In the genomic region with DNA sequence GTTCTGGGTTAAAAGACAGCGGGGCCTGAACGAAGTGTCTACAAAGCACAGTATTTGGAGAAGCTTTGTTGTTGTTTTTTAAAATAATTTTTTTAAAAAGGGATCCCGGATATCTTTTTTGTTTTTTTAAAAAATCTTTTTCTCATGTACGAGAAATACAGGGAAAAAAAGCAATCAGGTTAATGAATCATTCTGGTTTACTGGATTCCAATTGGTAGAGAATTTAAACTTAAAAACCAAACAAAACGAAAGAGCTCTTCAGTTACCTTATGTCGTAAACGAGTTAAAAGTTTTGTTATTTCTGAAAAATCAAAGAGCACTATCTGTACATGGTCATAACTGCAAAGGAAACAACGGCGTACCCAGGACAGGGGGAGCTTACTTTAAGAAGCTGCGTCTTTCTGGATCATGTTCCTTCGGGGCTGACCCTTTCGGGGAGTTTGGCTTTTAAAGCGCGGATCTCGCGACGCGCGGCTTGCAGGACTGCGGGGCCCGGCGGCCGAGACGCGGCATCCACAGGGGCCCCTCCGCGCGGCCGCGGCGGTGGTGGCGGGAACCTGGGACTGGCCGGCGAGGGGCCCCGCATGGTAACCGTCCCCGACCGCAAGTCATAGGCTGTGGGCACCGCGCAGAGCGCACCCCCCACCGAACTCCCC, we compare ENCODE assay signal across 8 cellular contexts. TPM values are rescaled to one million over a fixed set of nuclear protein-coding genes. Genes with fewer than 3 reads are reported as not detected.
DNase-seq lines count a peak whose midpoint lies in the region; ATAC-seq and TF ChIP-seq lines count a peak whose summit lies in the region.

No MANE protein-coding gene starts in this region.

- H3K27me3 ChIP-seq in KMS-11 (ENCODE audit: insufficient read depth, low read depth) (no peaks in the 10 kb centered on the region), body of pancreas (no peaks in the 10 kb centered on the region), iPS-20b (ENCODE audit: insufficient read depth, low read length) (peaks cover 55% of the 10 kb centered on the region)

- 3 to 9% methylated on average over 12 to 42 of the region's 42 CpGs for WGBS in body of pancreas, 2 donors

- no peak overlapping the region for H3K27ac ChIP-seq in KMS-11
- H3K27ac ChIP-seq in body of pancreas = peak overlapping the region; percentile 76 to 96 (median 84)
- H3K27ac ChIP-seq in iPS-20b (ENCODE audit: low read length) = no peak overlapping the region
- peak overlapping the region; percentile 57 to 96 (median 88) for H3K27ac ChIP-seq in skin epidermis

- intact Hi-C loops in body of pancreas (cut with DNase I) = no loop called here

- H4K20me1 ChIP-seq in KMS-11 (ENCODE audit: insufficient read depth) = no peaks in the 10 kb centered on the region

- ATAC-seq in body of pancreas (peak; percentile 54), GM18870 (IDR thresholded peaks at IDR 0.05; ENCODE audit: unreplicated experiment) (no peak)

- DNase-seq in NCI-H2227 (lab: John Stamatoyannopoulos, UW; ENCODE audit: unreplicated experiment) (peak; percentile 9), NCI-H2227 treated with DMSO at 0.1 percent for 48 hours (lab: John Stamatoyannopoulos, UW) (no peak), body of pancreas (peak in 1 of 4 donors; percentile 27), GM19240 (ENCODE audit: insufficient read length, low spot score) (no peak)

- TF ChIP-seq CTCF in KMS-11 (conservative IDR thresholded peaks at IDR 0.05; ENCODE audit: low read depth, low read length) (no peak), body of pancreas (IDR thresholded peaks at IDR 0.05) (no peak)

- H2AFZ ChIP-seq in KMS-11 (ENCODE audit: low read depth) = peak overlapping the region; percentile 30; the same call in 1 of the 2 replicates

- H3K79me2 ChIP-seq in KMS-11 (ENCODE audit: insufficient read depth, low read depth) = no peaks in the 10 kb centered on the region

- TF ChIP-seq POLR2A in body of pancreas (IDR thresholded peaks at IDR 0.05) = no peak

- H3K9me3 ChIP-seq in body of pancreas (no peaks in the 10 kb centered on the region), iPS-20b (ENCODE audit: insufficient read depth, low read depth, low read length) (no peaks in the 10 kb centered on the region)

- H3K4me1 ChIP-seq in KMS-11 (ENCODE audit: low read depth, poor library complexity, severe bottlenecking) = no peaks in the 10 kb centered on the region
- peaks cover 3% of the 10 kb centered on the region for H3K4me1 ChIP-seq in body of pancreas
- no peaks in the 10 kb centered on the region for H3K4me1 ChIP-seq in iPS-20b (ENCODE audit: insufficient read depth, low read length)

- H3K4me3 ChIP-seq in KMS-11 (IDR thresholded peaks at IDR 0.05; ENCODE audit: insufficient read depth, low read depth, low read length) (no peak overlapping the region), body of pancreas (peak overlapping the region; percentile 76 to 81), iPS-20b (ENCODE audit: low read length) (peak overlapping the region; percentile 81), skin epidermis (peak overlapping the region; percentile 63 to 84 (median 76))

- peak overlapping the region; percentile 57 for H3K4me2 ChIP-seq in KMS-11

- H3K36me3 ChIP-seq in KMS-11 (ENCODE audit: insufficient read depth) (no peaks in the 10 kb centered on the region), body of pancreas (replicated peaks in 1 of 2; ENCODE audit: insufficient read depth in 1 of 2, low read depth in 2 of 2) (no peaks in the 10 kb centered on the region), iPS-20b (ENCODE audit: insufficient read depth, low read depth, low read length) (no peaks in the 10 kb centered on the region)

- H3K9ac ChIP-seq in KMS-11 (no peak overlapping the region), iPS-20b (ENCODE audit: low read depth, low read length) (peak overlapping the region; percentile 70; the same call in 1 of the 2 replicates)

RNA-seq across cellular contexts. Expression of gene IL20RA, which starts 0.9 kb away (rescaled TPM):
- total RNA-seq in body of pancreas = 10 to 100 TPM; 12.7 to 23.7 TPM

Comparison
In these comparisons a context has a peak if more than half of its experiments do, and no peak if none do; other contexts are left out.
1. H3K27ac ChIP-seq: peak in body of pancreas (4 of 4) and skin epidermis (21 of 21); none in KMS-11 (single experiment) and iPS-20b (single experiment).